22 cellular contexts compared by ENCODE assay signal in genomic region chr6:169450097-169450496, GRCh38.
DNase-seq lines count a peak whose midpoint lies in the region; ATAC-seq, FAIRE-seq and TF ChIP-seq lines count a peak whose summit lies in the region.
"Had no signal": no experiment of that assay in that cellular context is flagged by ENCODE, and none has a peak within 500 bp of the region (broad histone marks: within the 10 kb centered on the region; RNA-seq: fewer than 3 reads in every experiment).

No MANE protein-coding gene starts in this region.

- H3K4me1 ChIP-seq in suprapubic skin, result peaks cover 45% of the 10 kb centered on the region
- no peaks in the 10 kb centered on the region for H3K4me1 ChIP-seq in PC-3 (ENCODE audit: insufficient read depth, low read length)
- H3K4me1 ChIP-seq: BE2C had no signal

- no peaks in the 10 kb centered on the region for H4K20me1 ChIP-seq in PC-3 (ENCODE audit: low read length)

- H3K9me2 ChIP-seq in PC-3 (replicated peaks; ENCODE audit: low read length), result no peaks in the 10 kb centered on the region

- H2AFZ ChIP-seq in PC-3 (ENCODE audit: low read length), result no peak overlapping the region

- WGBS in suprapubic skin, result 52% methylated on average over 10 of the region's 12 CpGs

- TF ChIP-seq CTCF in suprapubic skin (IDR thresholded peaks at IDR 0.05) (no peak), PC-3 (conservative IDR thresholded peaks at IDR 0.05; ENCODE audit: low read depth, low read length) (no peak)

- no peak for FAIRE-seq in H54 (lab: Jason Lieb, UNC)
- FAIRE-seq: H1 had no signal

- CTCF ChIA-PET in PC-3 (lab: Charles Lee), result no interaction called here

- POLR2A ChIA-PET in PC-3 (lab: Charles Lee; ENCODE audit: unreplicated experiment), result no interaction called here

- H3F3A ChIP-seq in PC-3 (ENCODE audit: low read length, unreplicated experiment), result no peaks in the 10 kb centered on the region

- BruUV-seq in PC-3 (replicated peaks; lab: Mats Ljungman, UMichigan), result no TSS peak

- H3K9me3 ChIP-seq in suprapubic skin, result no peaks in the 10 kb centered on the region
- H3K9me3 ChIP-seq in PC-3 (ENCODE audit: low read length), result no peaks in the 10 kb centered on the region
- H3K9me3 ChIP-seq: BE2C, sigmoid colon had no signal

- ATAC-seq in HG03565 (IDR thresholded peaks at IDR 0.05; ENCODE audit: unreplicated experiment) (no peak), HG03196 (IDR thresholded peaks at IDR 0.05; ENCODE audit: unreplicated experiment) (no peak), PC-3 (no peak)
- ATAC-seq: activated CD8-positive, alpha-beta T cell treated with anti-CD3 and anti-CD28 coated beads, Interleukin-2, amount 10 ng/mL, durations not matched to agents 7 days and 5 days; activated T-cell treated with anti-CD3 and anti-CD28 coated beads, Interleukin-2, amount 50 U/mL, for 72 hours; effector memory CD8-positive, alpha-beta T cell; T-helper 17 cell had no signal

- no peaks in the 10 kb centered on the region for H3K36me3 ChIP-seq in suprapubic skin
- no peaks in the 10 kb centered on the region for H3K36me3 ChIP-seq in PC-3 (ENCODE audit: low read depth, low read length)
- H3K36me3 ChIP-seq: BE2C had no signal

- no peak overlapping the region for H3K9ac ChIP-seq in PC-3 (ENCODE audit: low read length)

- TF ChIP-seq POLR2A in H54 (IDR thresholded peaks at IDR 0.05; ENCODE audit: low read depth, low read length) (no peak), suprapubic skin (IDR thresholded peaks at IDR 0.05) (no peak)

- no peak for TF ChIP-seq EP300 in suprapubic skin (IDR thresholded peaks at IDR 0.05)

- peak overlapping the region; percentile 36 for H3K4me3 ChIP-seq in suprapubic skin
- no peak overlapping the region for H3K4me3 ChIP-seq in PC-3 (ENCODE audit: low read length)
- H3K4me3 ChIP-seq: sigmoid colon had no signal

- peak; percentile 9 for DNase-seq in H54 (ENCODE audit: insufficient read length, low spot score)
- peak; percentile 37 for DNase-seq in NCI-H345 treated with DMSO at 0.1 percent for 48 hours (lab: John Stamatoyannopoulos, UW; ENCODE audit: unreplicated experiment)
- peak; percentile 37 for DNase-seq in iPS-NIHi11 (ENCODE audit: low spot score)
- no peak for DNase-seq in suprapubic skin (ENCODE audit: low spot score in 2 of 2)
- DNase-seq in mesenteric fat pad (ENCODE audit: low spot score), result no peak
- no peak for DNase-seq in PC-3
- DNase-seq: activated CD8-positive, alpha-beta T cell treated with anti-CD3 and anti-CD28 coated beads, Interleukin-2, amount 10 ng/mL, durations not matched to agents 7 days and 5 days; activated naive CD8-positive, alpha-beta T cell treated with anti-CD3 and anti-CD28 coated beads for 36 hours; activated T-cell treated with anti-CD3 and anti-CD28 coated beads, Interleukin-2, amount 50 U/mL, for 72 hours; BE2C; central memory CD4-positive, alpha-beta T cell; DMS 273 treated with DMSO at 0.1 percent for 48 hours; effector memory CD8-positive, alpha-beta T cell; hippocampal formation; NCI-H1417 treated with DMSO at 0.1 percent for 48 hours; SHP77; sigmoid colon; stimulated activated CD4-positive, alpha-beta T cell treated with anti-CD3 and anti-CD28 coated beads, Interleukin-4, amount 100 ng/mL, for 1 hour; T-helper 17 cell had no signal

- H3K27me3 ChIP-seq in suprapubic skin (no peaks in the 10 kb centered on the region), PC-3 (ENCODE audit: low read length) (peaks cover 22% of the 10 kb centered on the region; the same call in 1 of the 2 replicates)
- H3K27me3 ChIP-seq: BE2C, sigmoid colon had no signal

- H3K27ac ChIP-seq in suprapubic skin (peak overlapping the region; percentile 88), PC-3 (ENCODE audit: low read length) (no peak overlapping the region)

- intact Hi-C loops in PC-3 (cut with micrococcal nuclease), result no loop called here

- H3K4me2 ChIP-seq in PC-3 (ENCODE audit: low read length), result no peak overlapping the region

- H3K79me2 ChIP-seq in PC-3 (ENCODE audit: low read length), result no peaks in the 10 kb centered on the region

Comparison
In these comparisons a context has a peak if more than half of its experiments do, and no peak if none do; other contexts are left out.
1. DNase-seq: peak in H54 (single experiment), NCI-H345 treated with DMSO at 0.1 percent for 48 hours (single experiment) and iPS-NIHi11 (single experiment); none in suprapubic skin (0 of 2), mesenteric fat pad (single experiment) and PC-3 (single experiment).